Comparison of ENCODE assay signal across 20 cellular contexts in the genomic region with DNA sequence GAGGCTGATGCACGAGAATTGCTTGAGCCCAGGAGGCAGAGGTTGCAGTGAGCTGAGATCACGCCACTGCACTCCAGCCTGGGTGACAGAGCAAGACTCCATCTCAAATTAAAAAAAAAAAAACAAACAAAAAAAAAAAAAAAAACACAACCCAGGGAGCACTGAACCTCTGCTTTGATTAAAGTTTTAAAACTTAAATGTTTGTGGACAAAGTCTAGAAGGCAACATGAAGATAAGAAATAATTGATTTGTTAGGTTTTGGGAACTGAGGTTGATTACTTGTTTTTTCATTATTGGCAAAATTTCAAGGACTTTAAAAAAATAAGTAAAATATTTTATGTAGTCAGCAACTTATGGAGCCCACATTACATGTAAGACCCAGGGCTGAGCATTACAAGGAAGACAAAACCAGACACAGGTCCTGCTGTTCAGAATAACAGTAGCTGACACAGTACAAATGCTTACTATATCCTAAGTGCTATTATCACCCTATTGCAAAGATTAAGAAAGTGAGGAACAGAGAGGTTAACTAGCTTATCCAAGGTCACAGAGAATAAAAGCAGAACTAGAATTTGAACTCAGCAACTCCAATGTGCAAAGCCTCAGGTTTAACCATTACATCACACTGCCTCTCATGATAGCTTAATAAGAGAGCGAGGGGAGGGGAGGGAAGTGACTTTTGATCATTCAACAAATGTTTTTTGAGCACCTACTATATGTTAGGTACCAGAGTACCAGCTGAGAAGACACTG. TPM values are rescaled to one million over a fixed set of nuclear protein-coding genes. Genes with fewer than 3 reads are reported as not detected.
DNase-seq lines count a peak whose midpoint lies in the region; ATAC-seq and TF ChIP-seq lines count a peak whose summit lies in the region.
"Had no signal": no experiment of that assay in that cellular context is flagged by ENCODE, and none has a peak within 500 bp of the region (broad histone marks: within the 10 kb centered on the region; RNA-seq: fewer than 3 reads in every experiment).

No MANE protein-coding gene starts in this region.

- H3K9me3 Mint-ChIP-seq in CD14-positive monocyte (no peaks in the 10 kb centered on the region), IgD-negative memory B cell (peaks cover 0 to 2% (median 0%) of the 10 kb centered on the region in 3 donors), memory B cell (no peaks in the 10 kb centered on the region)
- H3K9me3 Mint-ChIP-seq: activated naive CD8-positive, alpha-beta T cell treated with anti-CD3 and anti-CD28 coated beads, Interleukin-2, amount 10 ng/mL, durations not matched to agents 7 days and 5 days had no signal

- intact Hi-C loops in CD14-positive monocyte (cut with micrococcal nuclease) = loop anchor here (5.0 kb wide), 3 partner anchors 38 to 277 kb away; partner anchors contain the start of genes PEX16 (in 2 of the 2), SLC35C1 (in 2 of the 2) and PHF21A (in 1 of the 2)

- H3K4me1 Mint-ChIP-seq in CD14-positive monocyte = peaks cover 42% of the 10 kb centered on the region
- H3K4me1 Mint-ChIP-seq in IgD-negative memory B cell = peaks cover 12 to 33% (median 20%) of the 10 kb centered on the region in 3 donors
- H3K4me1 Mint-ChIP-seq in memory B cell = peaks cover 32% of the 10 kb centered on the region

- TF ChIP-seq CTCF in CD14-positive monocyte (IDR thresholded peaks at IDR 0.05) (no peak), VCaP (conservative IDR thresholded peaks at IDR 0.05) (no peak), GM13976 (IDR thresholded peaks at IDR 0.05; ENCODE audit: borderline replicate concordance, control extremely low read depth, extremely low read depth, insufficient read depth, missing control alignments) (no peak)

- ATAC-seq in memory B cell (ENCODE audit: low read depth) (no peak), HG03280 (IDR thresholded peaks at IDR 0.05; ENCODE audit: unreplicated experiment) (no peak), GM18517 (IDR thresholded peaks at IDR 0.05; ENCODE audit: unreplicated experiment) (no peak)

- no peak for DNase-seq in CD14-positive monocyte (ENCODE audit: low spot score)
- no peak for DNase-seq in memory B cell (ENCODE audit: low spot score in 2 of 2)
- DNase-seq in GM13976 (ENCODE audit: low spot score) = no peak
- no peak for DNase-seq in HuH-7.5 (ENCODE audit: low spot score)
- DNase-seq: activated CD4-positive, alpha-beta T cell treated with anti-CD3 and anti-CD28 coated beads, Interleukin-2, amount 50 U/mL, for 4 hours; activated CD8-positive, alpha-beta memory T cell treated with anti-CD3 and anti-CD28 coated beads, Interleukin-2, amount 50 U/mL, for 48 hours; activated effector memory CD4-positive, alpha-beta T cell treated with Interleukin-2 at 50 U/mL for 16 hours; activated naive CD8-positive, alpha-beta T cell treated with anti-CD3 and anti-CD28 coated beads, Interleukin-2, amount 10 ng/mL, durations not matched to agents 7 days and 5 days; cerebellar nuclear complex; kidney glomerular epithelial cell; mammary epithelial cell; NCI-H510A; small intestine; stimulated activated CD4-positive, alpha-beta T cell treated with anti-CD3 and anti-CD28 coated beads, Interleukin-2, amount 100 ng/mL, for 24 hours had no signal

- peaks cover 0 to 10% of the 10 kb centered on the region in 2 donors for H3K36me3 Mint-ChIP-seq in CD14-positive monocyte
- peaks cover under 1% of the 10 kb centered on the region for H3K36me3 Mint-ChIP-seq in IgD-negative memory B cell
- no peaks in the 10 kb centered on the region for H3K36me3 Mint-ChIP-seq in memory B cell
- H3K36me3 Mint-ChIP-seq: activated naive CD8-positive, alpha-beta T cell treated with anti-CD3 and anti-CD28 coated beads, Interleukin-2, amount 10 ng/mL, durations not matched to agents 7 days and 5 days had no signal

- H3K27ac Mint-ChIP-seq in CD14-positive monocyte (peak overlapping the region in 6 of 7 donors; percentile 23 to 93 (median 88)), IgD-negative memory B cell (peak overlapping the region; percentile 86 to 89 (median 88)), memory B cell (peak overlapping the region; percentile 99)
- H3K27ac Mint-ChIP-seq: activated naive CD8-positive, alpha-beta T cell treated with anti-CD3 and anti-CD28 coated beads, Interleukin-2, amount 10 ng/mL, durations not matched to agents 7 days and 5 days had no signal

- H3K4me3 Mint-ChIP-seq in CD14-positive monocyte (peak overlapping the region in 1 of 2 donors; percentile 59), IgD-negative memory B cell (peak overlapping the region in 3 of 4 donors; percentile 4 to 85 (median 60)), memory B cell (no peak overlapping the region)
- H3K4me3 Mint-ChIP-seq: activated naive CD8-positive, alpha-beta T cell treated with anti-CD3 and anti-CD28 coated beads, Interleukin-2, amount 10 ng/mL, durations not matched to agents 7 days and 5 days had no signal

- in situ Hi-C loops in GM13976 (cut with MboI; ENCODE audit: low sequenced_read_pairs, unreplicated experiment) = no loop called here

- peak overlapping the region; percentile 83; the same call in 1 of the 2 replicates for H3K27ac ChIP-seq in VCaP
- H3K27ac ChIP-seq: C4-2B, SJSA1 had no signal

- peaks cover 8 to 19% (median 9%) of the 10 kb centered on the region in 3 donors for H3K27me3 Mint-ChIP-seq in CD14-positive monocyte (ENCODE audit: low read depth in 3 of 3)
- H3K27me3 Mint-ChIP-seq in IgD-negative memory B cell = peaks cover 3% of the 10 kb centered on the region
- no peaks in the 10 kb centered on the region for H3K27me3 Mint-ChIP-seq in memory B cell

RNA-seq across cellular contexts. Expression of gene CRY2, which starts 2.3 kb away (rescaled TPM):
- polyA plus RNA-seq in CD14-positive monocyte (1 to 10 TPM; 5.1 to 7.2 TPM), IgD-negative memory B cell (39.3 TPM)

RNA-seq across cellular contexts. Expression of gene SLC35C1, which starts 40.0 kb away (rescaled TPM):
- 10 to 100 TPM; 12.8 to 14.0 TPM for polyA plus RNA-seq in CD14-positive monocyte
- polyA plus RNA-seq in IgD-negative memory B cell = 8.9 TPM

RNA-seq across cellular contexts. Expression of gene MAPK8IP1, which starts 40.5 kb away (rescaled TPM):
- polyA plus RNA-seq in CD14-positive monocyte = not detected
- 0.26 TPM for polyA plus RNA-seq in IgD-negative memory B cell
